Comparison of ENCODE assay signal across 8 cellular contexts in genomic region chrX:150364347-150365050, GRCh38. TPM values are rescaled to one million over a fixed set of nuclear protein-coding genes. Genes with fewer than 3 reads are reported as not detected.
A peak's percentile ranks its signal among the peaks of the same experiment; 100 is the strongest.
DNase-seq lines count a peak whose midpoint lies in the region; ATAC-seq and TF ChIP-seq lines count a peak whose summit lies in the region.

No MANE protein-coding gene starts in this region.

- H3K4me1 ChIP-seq in body of pancreas = peaks cover 21% of the 10 kb centered on the region

- intact Hi-C loops in body of pancreas (cut with DNase I) = no loop called here

- H3K4me3 ChIP-seq in body of pancreas (peak overlapping the region; percentile 5 to 25), skin epidermis (peak overlapping the region; percentile 45 to 56 (median 50))

- no peak for TF ChIP-seq POLR2A in body of pancreas (IDR thresholded peaks at IDR 0.05)

- H3K27me3 ChIP-seq in body of pancreas = no peaks in the 10 kb centered on the region

- H3K36me3 Mint-ChIP-seq in immature natural killer cell = no peaks in the 10 kb centered on the region

- peaks cover 33 to 36% of the 10 kb centered on the region in 2 donors for H3K4me1 Mint-ChIP-seq in immature natural killer cell

- H3K27me3 Mint-ChIP-seq in immature natural killer cell (ENCODE audit: low read depth in 3 of 3) = peaks cover 11 to 16% (median 15%) of the 10 kb centered on the region in 3 donors

- 1% methylated on average over 39 of the region's 66 CpGs; no CpG with 5 or more reads in 1 of the 2 donors for WGBS in body of pancreas, 2 donors

- no peak overlapping the region for H3K27ac Mint-ChIP-seq in immature natural killer cell

- no peaks in the 10 kb centered on the region for H3K36me3 ChIP-seq in body of pancreas (replicated peaks in 1 of 2; ENCODE audit: insufficient read depth in 1 of 2, low read depth in 2 of 2)

- no peaks in the 10 kb centered on the region for H3K9me3 ChIP-seq in body of pancreas

- TF ChIP-seq CTCF in body of pancreas (IDR thresholded peaks at IDR 0.05) = no peak

- H3K9me3 Mint-ChIP-seq in immature natural killer cell = no peaks in the 10 kb centered on the region

- H3K27ac ChIP-seq in body of pancreas (peak overlapping the region; percentile 39 to 88 (median 74)), skin epidermis (peak overlapping the region in 16 of 21 experiments; percentile 46 to 87 (median 75))

- H3K4me3 Mint-ChIP-seq in immature natural killer cell = peak overlapping the region; percentile 68 to 76 (median 73)

- DNase-seq in DMS53 treated with DMSO at 0.1 percent for 48 hours (lab: John Stamatoyannopoulos, UW; ENCODE audit: unreplicated experiment) = peak; percentile 15
- peak; percentile 8 for DNase-seq in NCI-H526 treated with DMSO at 0.1 percent for 48 hours (lab: John Stamatoyannopoulos, UW)
- peak; percentile 10 to 34 (median 26) for DNase-seq in body of pancreas
- DNase-seq in immature natural killer cell = peak in 2 of 3 donors; percentile 7 to 18
- DNase-seq in NCI-H510A (lab: John Stamatoyannopoulos, UW) = no peak
- no peak for DNase-seq in HuH-7.5 (ENCODE audit: low spot score)

- ATAC-seq in body of pancreas (peak; percentile 18), GM21360 (IDR thresholded peaks at IDR 0.05; ENCODE audit: unreplicated experiment) (no peak)

RNA-seq across cellular contexts. Expression of gene MAMLD1, which starts 1.4 kb away (rescaled TPM):
- 1 to 10 TPM; 3.4 to 5.6 TPM for total RNA-seq in body of pancreas
- under 1 TPM in 1 of 3 donors, not detected in 2; 0.61 TPM for polyA plus RNA-seq in immature natural killer cell

Comparison
In these comparisons a context has a peak if more than half of its experiments do, and no peak if none do; other contexts are left out.
1. DNase-seq: peak in DMS53 treated with DMSO at 0.1 percent for 48 hours (single experiment), NCI-H526 treated with DMSO at 0.1 percent for 48 hours (single experiment), body of pancreas (4 of 4) and immature natural killer cell (2 of 3); none in NCI-H510A (single experiment) and HuH-7.5 (single experiment).